2 cellular contexts compared by ENCODE assay signal in genomic region chr7:158784270-158784669, GRCh38.
TF ChIP-seq lines count a peak whose summit lies in the region.

No MANE protein-coding gene starts in this region.

TF ChIP-seq in A549, 52 proteins besides CTCF, POLR2A, EP300 and RAD21 (continued from another document):
- TF ChIP-seq EHF (CRISPR knock-in tag; IDR thresholded peaks at IDR 0.05) (no peak), ZC3H11A (IDR thresholded peaks at IDR 0.05) (no peak), CHD2 (IDR thresholded peaks at IDR 0.05; ENCODE audit: low read length, partially characterized antibody) (no peak), BHLHE40 (IDR thresholded peaks at IDR 0.05; ENCODE audit: low read depth, low read length) (no peak), JUN (IDR thresholded peaks at IDR 0.05) (no peak), CEBPB (IDR thresholded peaks at IDR 0.05) (no peak), FOXS1 (CRISPR knock-in tag; IDR thresholded peaks at IDR 0.05) (no peak), CHD4 (IDR thresholded peaks at IDR 0.05; ENCODE audit: borderline replicate concordance) (no peak), ZFP36 (IDR thresholded peaks at IDR 0.05; ENCODE audit: borderline replicate concordance, partially characterized antibody) (no peak), ZSCAN20 (CRISPR knock-in tag; IDR thresholded peaks at IDR 0.05) (no peak), ATOH8 (CRISPR knock-in tag; IDR thresholded peaks at IDR 0.05; ENCODE audit: low read depth) (no peak), PHF8 (IDR thresholded peaks at IDR 0.05; ENCODE audit: borderline replicate concordance, low read depth) (no peak)

TF ChIP-seq in GM23338, 12 proteins besides CTCF, POLR2A, EP300 and RAD21 (continued from another document):
- TF ChIP-seq ZNF462 (CRISPR knock-in tag; IDR thresholded peaks at IDR 0.05) (no peak), REST (IDR thresholded peaks at IDR 0.05; ENCODE audit: unreplicated experiment) (no peak), EZH2phosphoT487 (IDR thresholded peaks at IDR 0.05; ENCODE audit: unreplicated experiment) (no peak), STAT1 (IDR thresholded peaks at IDR 0.05; ENCODE audit: unreplicated experiment) (no peak), EZH2 (IDR thresholded peaks at IDR 0.05; ENCODE audit: low read depth, unreplicated experiment) (no peak), CREB1 (CRISPR knock-in tag; IDR thresholded peaks at IDR 0.05; ENCODE audit: low read depth) (no peak), ZNF331 (CRISPR knock-in tag; IDR thresholded peaks at IDR 0.05; ENCODE audit: low read depth) (no peak)
